In genomic region chr9:123940721-123941534, GRCh38 we compare ENCODE assay signal across 19 cellular contexts. TPM values are rescaled to one million over a fixed set of nuclear protein-coding genes. Genes with fewer than 3 reads are reported as not detected.
A peak's percentile ranks its signal among the peaks of the same experiment; 100 is the strongest.
DNase-seq lines count a peak whose midpoint lies in the region; ATAC-seq and TF ChIP-seq lines count a peak whose summit lies in the region.
"Had no signal": no experiment of that assay in that cellular context is flagged by ENCODE, and none has a peak within 500 bp of the region (broad histone marks: within the 10 kb centered on the region; RNA-seq: fewer than 3 reads in every experiment).

No MANE protein-coding gene starts in this region.

- no peak overlapping the region for H3K4me3 ChIP-seq in AG10803 (ENCODE audit: low read length)
- H3K4me3 ChIP-seq in choroid plexus epithelial cell (ENCODE audit: low read depth, low read length) = no peak overlapping the region
- H3K4me3 ChIP-seq: colonic mucosa, tibial nerve had no signal

- peaks cover 3% of the 10 kb centered on the region; the same call in 1 of the 2 replicates for H3K9me3 Mint-ChIP-seq in HFFc6

- H3K27me3 Mint-ChIP-seq in HFFc6 (ENCODE audit: insufficient read depth) = peaks cover 21% of the 10 kb centered on the region

- no peak overlapping the region for H3K27ac Mint-ChIP-seq in HFFc6
- H3K27ac Mint-ChIP-seq: IgD-negative memory B cell, T-cell, WTC11 had no signal

- H3K36me3 Mint-ChIP-seq in HFFc6 (ENCODE audit: low read depth) = no peaks in the 10 kb centered on the region
- H3K36me3 Mint-ChIP-seq: T-cell had no signal

- intact Hi-C loops in left ventricle myocardium superior (cut with micrococcal nuclease) = no loop called here

- H3K4me3 Mint-ChIP-seq in HFFc6 = no peak overlapping the region
- H3K4me3 Mint-ChIP-seq: IgD-negative memory B cell, T-cell, WTC11 had no signal

- H3K4me1 Mint-ChIP-seq in HFFc6 (ENCODE audit: low read depth) = peaks cover 5% of the 10 kb centered on the region
- H3K4me1 Mint-ChIP-seq: IgD-negative memory B cell, T-cell, WTC11 had no signal

- ATAC-seq in left ventricle myocardium superior = no peak
- no peak for ATAC-seq in HG02970 (IDR thresholded peaks at IDR 0.05; ENCODE audit: low FRiP score, unreplicated experiment)
- ATAC-seq in omental fat pad (ENCODE audit: low FRiP score) = no peak
- ATAC-seq: HCT116, T-cell, WTC11 had no signal

- no peak for DNase-seq in AG10803 (ENCODE audit: low read depth)
- no peak for DNase-seq in HFFc6
- DNase-seq in choroid plexus epithelial cell (ENCODE audit: low read depth) = no peak
- DNase-seq in left ventricle myocardium superior = no peak
- no peak for DNase-seq in omental fat pad (ENCODE audit: low spot score)
- DNase-seq in hippocampal formation (lab: John Stamatoyannopoulos, UW) = no peak
- DNase-seq: activated gamma-delta T cell; C1 segment of cervical spinal cord; colonic mucosa; DMS53; stimulated activated CD4-positive, alpha-beta T cell treated with anti-CD3 and anti-CD28 coated beads, Interleukin-4, amount 100 ng/mL, for 24 hours; stimulated activated CD8-positive, alpha-beta memory T cell treated with anti-CD3 and anti-CD28 coated beads, Interleukin-4, amount 100 ng/mL, for 48 hours; T-cell had no signal

- TF ChIP-seq CTCF in AG10803 (conservative IDR thresholded peaks at IDR 0.05; ENCODE audit: low read length) (0 out of 2 replicates have a peak, but pooled peaks have one; percentile 17), GM12872 (IDR thresholded peaks at IDR 0.05; ENCODE audit: insufficient read depth, low read depth, low read length) (peak; percentile 20; the same call in 1 of the 3 replicates), HFFc6 (IDR thresholded peaks at IDR 0.05) (peak; percentile 24), choroid plexus epithelial cell (conservative IDR thresholded peaks at IDR 0.05; ENCODE audit: low read depth, low read length) (peak; percentile 27), omental fat pad (IDR thresholded peaks at IDR 0.05) (no peak)

RNA-seq across cellular contexts. Expression of gene DENND1A, which starts 11.0 kb away (rescaled TPM):
- 10 to 100 TPM; 25.4 to 38.3 (median 30.3) TPM for total RNA-seq in HFFc6 (2021; fragmentation: NEBNext Ultra II Directional; extraction: Animal tissue kit (Norgen Biotek cat#: 25700))
- total RNA-seq in left ventricle myocardium superior (12.9 TPM), omental fat pad (10 to 100 TPM; 15.2 to 22.8 (median 20.7) TPM)

Comparison
In these comparisons a context has a peak if more than half of its experiments do, and no peak if none do; other contexts are left out.
1. CTCF ChIP-seq: peak in AG10803 (single experiment), GM12872 (single experiment), HFFc6 (single experiment) and choroid plexus epithelial cell (single experiment); none in omental fat pad (0 of 3).